ENCODE assay signal across 8 cellular contexts in genomic region chr14:31926123-31926522, GRCh38.
DNase-seq lines count a peak whose midpoint lies in the region; ATAC-seq, FAIRE-seq and TF ChIP-seq lines count a peak whose summit lies in the region.

No MANE protein-coding gene starts in this region.

- H3K27me3 ChIP-seq in colonic mucosa: no peaks in the 10 kb centered on the region

- no peak overlapping the region for H3K27ac Mint-ChIP-seq in naive B cell

- DNase-seq in ACHN (peak; percentile 70), OCI-LY7 (ENCODE audit: low spot score) (peak; percentile 65), colonic mucosa (no peak), naive B cell (peak; percentile 36)

- H3K27ac ChIP-seq in OCI-LY7 (ENCODE audit: low read depth, low read length, poor library complexity, severe bottlenecking) (no peak overlapping the region), colonic mucosa (no peak overlapping the region)

- CTCF ChIA-PET in OCI-LY7 (lab: Charles Lee; ENCODE audit: unreplicated experiment): interaction anchor here (1.0 to 1.3 kb wide), 3 partner anchors 325 to 1880 kb away, joined by 3 to 6 read pairs (median 3); no protein-coding TSS in a partner anchor

- in situ Hi-C loops in ACHN (cut with HindIII; ENCODE audit: low pct_ligation_motif_present, low pct_unique_long_range_greater_than_20kb, low sequenced_read_pairs): no loop called here

- H3K36me3 Mint-ChIP-seq in naive B cell: no peaks in the 10 kb centered on the region

- H3K4me3 ChIP-seq in OCI-LY7 (ENCODE audit: low read depth, low read length, poor library complexity, severe bottlenecking) (no peak overlapping the region), colonic mucosa (no peak overlapping the region)

- H2AFZ ChIP-seq in OCI-LY7 (ENCODE audit: low read length): no peak overlapping the region

- H3K9me3 ChIP-seq in OCI-LY7 (ENCODE audit: low read length) (no peaks in the 10 kb centered on the region), colonic mucosa (no peaks in the 10 kb centered on the region)

- TF ChIP-seq CTCF in OCI-LY7 (conservative IDR thresholded peaks at IDR 0.05; ENCODE audit: low read length): peak; percentile 91
- peak; percentile 58 for TF ChIP-seq CTCF in colonic mucosa (IDR thresholded peaks at IDR 0.05)

- no peaks in the 10 kb centered on the region for H3K79me2 ChIP-seq in OCI-LY7 (ENCODE audit: insufficient read depth, low read depth, low read length)

- ATAC-seq in HG03432 (IDR thresholded peaks at IDR 0.05; ENCODE audit: unreplicated experiment): peak; percentile 54
- peak; percentile 59 to 73 for ATAC-seq in naive B cell (ENCODE audit: low read depth in 2 of 2)
- ATAC-seq in HG02973 (IDR thresholded peaks at IDR 0.05; ENCODE audit: unreplicated experiment): no peak
- no peak for ATAC-seq in HG03095 (IDR thresholded peaks at IDR 0.05; ENCODE audit: unreplicated experiment)

- H3K4me2 ChIP-seq in OCI-LY7 (ENCODE audit: low read length): no peak overlapping the region

- no peak overlapping the region for H3K9ac ChIP-seq in colonic mucosa (ENCODE audit: low read depth in 2 of 2, low read length in 2 of 2)

- H3K4me3 Mint-ChIP-seq in naive B cell: no peak overlapping the region

- POLR2A ChIA-PET in OCI-LY7 (lab: Charles Lee): interaction anchor here (0.7 to 1.5 kb wide), 4 partner anchors 12 to 325 kb away, joined by 3 to 4 read pairs (median 4); no protein-coding TSS in a partner anchor

- no peaks in the 10 kb centered on the region for H4K20me1 ChIP-seq in OCI-LY7 (ENCODE audit: insufficient read depth, low read length)

- H3K36me3 ChIP-seq in OCI-LY7 (ENCODE audit: insufficient read depth, low read length) (no peaks in the 10 kb centered on the region), colonic mucosa (no peaks in the 10 kb centered on the region)

- no peaks in the 10 kb centered on the region for H3K4me1 Mint-ChIP-seq in naive B cell

- no peaks in the 10 kb centered on the region for H3K9me3 Mint-ChIP-seq in naive B cell

- no peaks in the 10 kb centered on the region for H3K4me1 ChIP-seq in OCI-LY7 (ENCODE audit: insufficient read depth, low read length, poor library complexity, severe bottlenecking)
- H3K4me1 ChIP-seq in colonic mucosa: no peaks in the 10 kb centered on the region

- peak; percentile 87 for FAIRE-seq in G401.6 (lab: Jason Lieb, UNC)

- no peaks in the 10 kb centered on the region for H3K9me2 ChIP-seq in OCI-LY7 (ENCODE audit: insufficient read depth, low read length)

- intact Hi-C loops in OCI-LY7 (cut with micrococcal nuclease; ENCODE audit: unreplicated experiment) (loop anchor here (1.0 to 10.0 kb wide), 4 partner anchors 149 to 549 kb away; partner anchors contain the start of gene ARHGAP5), colonic mucosa (cut with DNase I) (loop anchor here (5.0 to 10.0 kb wide), 2 partner anchors 331 to 411 kb away; no protein-coding TSS in a partner anchor)

- H3K27me3 Mint-ChIP-seq in naive B cell: no peaks in the 10 kb centered on the region

- no TSS peak for BruUV-seq in OCI-LY7 (replicated peaks; lab: Mats Ljungman, UMichigan)

Comparison
In these comparisons a context has a peak if more than half of its experiments do, and no peak if none do; other contexts are left out.
1. ATAC-seq: peak in HG03432 (single experiment) and naive B cell (2 of 2); none in HG02973 (single experiment) and HG03095 (single experiment).